In the genomic region with DNA sequence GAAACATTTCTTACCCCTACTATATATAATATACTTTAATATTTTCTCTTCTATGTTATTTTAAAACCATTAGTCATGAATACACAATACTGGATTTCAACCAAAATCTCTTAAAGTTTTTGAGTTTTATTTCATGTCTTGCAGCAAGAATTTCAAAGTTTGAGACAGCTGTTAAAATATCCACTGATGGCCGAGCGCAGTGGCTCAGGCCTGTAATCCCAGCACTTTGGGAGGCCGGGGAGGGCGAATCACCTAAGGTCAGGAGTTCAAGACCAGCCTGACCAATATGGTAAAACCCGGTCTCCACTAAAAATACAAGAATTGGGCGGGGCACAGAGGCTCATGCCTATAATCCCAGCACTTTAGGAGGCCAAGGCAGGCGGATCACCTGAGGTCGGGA, we compare ENCODE assay signal across 4 cellular contexts.
"Had no signal": no experiment of that assay in that cellular context is flagged by ENCODE, and none has a peak within 500 bp of the region (broad histone marks: within the 10 kb centered on the region; RNA-seq: fewer than 3 reads in every experiment).

No MANE protein-coding gene starts in this region.

- ATAC-seq: GM23338 had no signal

- H3K9me3 Mint-ChIP-seq: GM23338, H9 had no signal

- H3K27ac Mint-ChIP-seq: GM23338, H9 had no signal

- H3K4me3 ChIP-seq: GM23338 had no signal

- H3K4me3 Mint-ChIP-seq: GM23338, H9 had no signal

- H3K4me2 ChIP-seq: GM23338 had no signal

- DNase-seq: H9, HCEC 1CT, IMR-90 had no signal

- H2AFZ ChIP-seq: GM23338 had no signal
